1 cellular context compared by ENCODE assay signal in genomic region chr3:8519156-8519555, GRCh38.
TF ChIP-seq lines count a peak whose summit lies in the region.

No MANE protein-coding gene starts in this region.

TF ChIP-seq in IMR-90, 13 proteins besides CTCF, POLR2A, EP300 and RAD21 (continued from another document):
- no peak for TF ChIP-seq MXI1 (IDR thresholded peaks at IDR 0.05; ENCODE audit: borderline replicate concordance, low read depth, low read length)
- no peak for TF ChIP-seq RCOR1 (IDR thresholded peaks at IDR 0.05; ENCODE audit: insufficient replicate concordance, low read length)
- TF ChIP-seq, protein P1, sequence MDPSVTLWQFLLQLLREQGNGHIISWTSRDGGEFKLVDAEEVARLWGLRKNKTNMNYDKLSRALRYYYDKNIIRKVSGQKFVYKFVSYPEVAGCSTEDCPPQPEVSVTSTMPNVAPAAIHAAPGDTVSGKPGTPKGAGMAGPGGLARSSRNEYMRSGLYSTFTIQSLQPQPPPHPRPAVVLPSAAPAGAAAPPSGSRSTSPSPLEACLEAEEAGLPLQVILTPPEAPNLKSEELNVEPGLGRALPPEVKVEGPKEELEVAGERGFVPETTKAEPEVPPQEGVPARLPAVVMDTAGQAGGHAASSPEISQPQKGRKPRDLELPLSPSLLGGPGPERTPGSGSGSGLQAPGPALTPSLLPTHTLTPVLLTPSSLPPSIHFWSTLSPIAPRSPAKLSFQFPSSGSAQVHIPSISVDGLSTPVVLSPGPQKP (IDR thresholded peaks at IDR 0.05; ENCODE audit: borderline replicate concordance, low read depth, low read length), result no peak
- no peak for TF ChIP-seq BHLHE40 (IDR thresholded peaks at IDR 0.05; ENCODE audit: low read depth, low read length)
- no peak for TF ChIP-seq CEBPB (IDR thresholded peaks at IDR 0.05; ENCODE audit: low read depth, low read length)
- no peak for TF ChIP-seq CHD1 (IDR thresholded peaks at IDR 0.05; ENCODE audit: low read depth, low read length)
- TF ChIP-seq FOS (IDR thresholded peaks at IDR 0.05; ENCODE audit: low read depth, low read length), result no peak
- TF ChIP-seq MAZ (IDR thresholded peaks at IDR 0.05; ENCODE audit: borderline replicate concordance, low read depth, low read length), result no peak
- TF ChIP-seq SMC3 (IDR thresholded peaks at IDR 0.05; ENCODE audit: low read depth, low read length), result no peak
- no peak for TF ChIP-seq MAFK (IDR thresholded peaks at IDR 0.05; ENCODE audit: low read depth, low read length)
